In genomic region chr2:105369777-105370690, GRCh38 we compare ENCODE assay signal across 1 cellular context.
A peak's percentile ranks its signal among the peaks of the same experiment; 100 is the strongest.
TF ChIP-seq lines count a peak whose summit lies in the region.

No MANE protein-coding gene starts in this region.

TF ChIP-seq in HepG2, 621 proteins besides CTCF, POLR2A, EP300 and RAD21 (continues in another document):
- TF ChIP-seq ZNF205 (CRISPR knock-in tag; IDR thresholded peaks at IDR 0.05) (0 out of 2 replicates have a peak, but pooled peaks have one; percentile 34), GABPB1 (CRISPR knock-in tag; IDR thresholded peaks at IDR 0.05) (peak; percentile 35; the same call in 1 of the 2 replicates), KDM2A (CRISPR knock-in tag; IDR thresholded peaks at IDR 0.05; ENCODE audit: borderline replicate concordance, low read depth) (peak; percentile 41; the same call in 1 of the 2 replicates), KDM5A (IDR thresholded peaks at IDR 0.05; ENCODE audit: borderline replicate concordance, low read length) (no peak), SOX6 (IDR thresholded peaks at IDR 0.05) (no peak), SOX6 (CRISPR knock-in tag; IDR thresholded peaks at IDR 0.05) (peak; percentile 51; the same call in 1 of the 2 replicates), SSRP1 (CRISPR knock-in tag; IDR thresholded peaks at IDR 0.05) (0 out of 2 replicates have a peak, but pooled peaks have one; percentile 25), ZNF207 (IDR thresholded peaks at IDR 0.05; ENCODE audit: borderline replicate concordance) (no peak), ZNF616 (CRISPR knock-in tag; IDR thresholded peaks at IDR 0.05; ENCODE audit: low read depth) (no peak), PATZ1 (CRISPR knock-in tag; IDR thresholded peaks at IDR 0.05) (peak; percentile 40; the same call in 1 of the 2 replicates), CREB1 (IDR thresholded peaks at IDR 0.05) (0 out of 2 replicates have a peak, but pooled peaks have one; percentile 1), CREB1 (CRISPR knock-in tag; IDR thresholded peaks at IDR 0.05) (no peak), TCF7L2 (IDR thresholded peaks at IDR 0.05; ENCODE audit: low read depth, low read length) (no peak), HNF1B (CRISPR knock-in tag; IDR thresholded peaks at IDR 0.05) (peak; percentile 62; the same call in 1 of the 2 replicates), ARNTL (CRISPR knock-in tag; IDR thresholded peaks at IDR 0.05) (0 out of 2 replicates have a peak, but pooled peaks have one; percentile 29), RBAK (CRISPR knock-in tag; IDR thresholded peaks at IDR 0.05) (0 out of 2 replicates have a peak, but pooled peaks have one; percentile 11), SOX13 (IDR thresholded peaks at IDR 0.05) (no peak), SOX13 (CRISPR knock-in tag; conservative IDR thresholded peaks at IDR 0.05 in 1 of 2, IDR thresholded peaks at IDR 0.05 in 1 of 2) (peak in 1 of 2 experiments; percentile 11; a peak in 1 of 4 replicates), ZNF639 (CRISPR knock-in tag; conservative IDR thresholded peaks at IDR 0.05) (no peak), NR3C1 (CRISPR knock-in tag; IDR thresholded peaks at IDR 0.05) (no peak), ZC3H13 (CRISPR knock-in tag; IDR thresholded peaks at IDR 0.05) (no peak), ATM (IDR thresholded peaks at IDR 0.05; ENCODE audit: borderline replicate concordance) (no peak), IRF2 (CRISPR knock-in tag; IDR thresholded peaks at IDR 0.05) (peak; percentile 56; the same call in 1 of the 2 replicates), ZNF605 (CRISPR knock-in tag; IDR thresholded peaks at IDR 0.05) (no peak), BORCS8-MEF2B (CRISPR knock-in tag; IDR thresholded peaks at IDR 0.05) (peak; percentile 56; the same call in 1 of the 2 replicates), NONO (IDR thresholded peaks at IDR 0.05) (no peak), NONO (CRISPR knock-in tag; conservative IDR thresholded peaks at IDR 0.05) (peak; percentile 29; the same call in 1 of the 2 replicates), HIVEP1 (CRISPR knock-in tag; IDR thresholded peaks at IDR 0.05) (0 out of 2 replicates have a peak, but pooled peaks have one; percentile 39), ZNF891 (CRISPR knock-in tag; IDR thresholded peaks at IDR 0.05) (0 out of 2 replicates have a peak, but pooled peaks have one; percentile 41), SNAPC5 (CRISPR knock-in tag; IDR thresholded peaks at IDR 0.05; ENCODE audit: borderline replicate concordance) (no peak), HNF4A (CRISPR knock-in tag; IDR thresholded peaks at IDR 0.05) (0 out of 2 replicates have a peak, but pooled peaks have one; percentile 5), ZNF543 (CRISPR knock-in tag; IDR thresholded peaks at IDR 0.05) (no peak), HOXA3 (CRISPR knock-in tag; IDR thresholded peaks at IDR 0.05) (peak; percentile 83), ZNF331 (CRISPR knock-in tag; IDR thresholded peaks at IDR 0.05) (peak; percentile 35; the same call in 1 of the 2 replicates), NFATC3 (CRISPR knock-in tag; IDR thresholded peaks at IDR 0.05) (no peak; the same call in 1 of the 2 replicates), FOXP4 (CRISPR knock-in tag; IDR thresholded peaks at IDR 0.05) (0 out of 2 replicates have a peak, but pooled peaks have one; percentile 25), MXI1 (IDR thresholded peaks at IDR 0.05; ENCODE audit: borderline replicate concordance, low read depth, low read length) (0 out of 3 replicates have a peak, but pooled peaks have one; percentile 23), ASH2L (IDR thresholded peaks at IDR 0.05; ENCODE audit: insufficient read length, low read depth, low read length) (no peak), ELF3 (CRISPR knock-in tag; IDR thresholded peaks at IDR 0.05) (0 out of 2 replicates have a peak, but pooled peaks have one; percentile 32), ZNF704 (CRISPR knock-in tag; IDR thresholded peaks at IDR 0.05; ENCODE audit: borderline replicate concordance) (no peak), HDAC2 (CRISPR knock-in tag; IDR thresholded peaks at IDR 0.05) (peak; percentile 46; the same call in 1 of the 2 replicates), CC2D1A (CRISPR knock-in tag; IDR thresholded peaks at IDR 0.05) (no peak), KAT7 (CRISPR knock-in tag; IDR thresholded peaks at IDR 0.05; ENCODE audit: borderline replicate concordance) (no peak), IKZF5 (CRISPR knock-in tag; IDR thresholded peaks at IDR 0.05) (peak; percentile 48; the same call in 1 of the 2 replicates), ZSCAN20 (CRISPR knock-in tag; IDR thresholded peaks at IDR 0.05; ENCODE audit: borderline replicate concordance) (no peak), KDM5B (CRISPR knock-in tag; IDR thresholded peaks at IDR 0.05; ENCODE audit: borderline replicate concordance) (peak; percentile 60; the same call in 1 of the 2 replicates), ZNF687 (CRISPR knock-in tag; IDR thresholded peaks at IDR 0.05) (peak; percentile 66), KLF15 (CRISPR knock-in tag; IDR thresholded peaks at IDR 0.05; ENCODE audit: borderline replicate concordance) (no peak), ZNF362 (CRISPR knock-in tag; IDR thresholded peaks at IDR 0.05; ENCODE audit: borderline replicate concordance) (0 out of 2 replicates have a peak, but pooled peaks have one; percentile 32), ZNF230 (CRISPR knock-in tag; IDR thresholded peaks at IDR 0.05) (0 out of 2 replicates have a peak, but pooled peaks have one; percentile 51), SALL1 (CRISPR knock-in tag; IDR thresholded peaks at IDR 0.05) (peak; percentile 70), YY1 (IDR thresholded peaks at IDR 0.05; ENCODE audit: insufficient read depth, insufficient replicate concordance, low read depth, low read length) (peak; percentile 70)
